Comparison of ENCODE assay signal across 9 cellular contexts in the genomic region with DNA sequence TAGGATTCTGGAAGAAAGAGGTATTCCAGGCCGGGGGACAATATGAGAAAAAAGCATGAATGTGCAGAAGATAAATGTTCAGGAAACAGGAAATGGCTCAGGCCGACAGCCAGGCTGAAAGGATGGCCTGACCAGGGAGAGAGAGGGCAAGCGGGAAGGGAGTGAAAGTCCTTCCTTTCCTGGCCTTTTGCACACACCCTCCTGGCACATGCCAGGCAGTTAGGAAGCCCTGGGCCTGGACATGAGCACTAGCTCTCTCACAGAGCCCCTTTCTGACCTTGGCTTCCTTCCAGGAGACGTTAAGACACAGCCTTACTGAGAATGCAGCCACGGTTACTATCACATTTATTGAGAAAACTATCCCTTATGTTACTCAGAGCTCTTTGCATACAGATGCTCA. TPM values are rescaled to one million over a fixed set of nuclear protein-coding genes. Genes with fewer than 3 reads are reported as not detected.
DNase-seq lines count a peak whose midpoint lies in the region; ATAC-seq and TF ChIP-seq lines count a peak whose summit lies in the region.
"Had no signal": no experiment of that assay in that cellular context is flagged by ENCODE, and none has a peak within 500 bp of the region (broad histone marks: within the 10 kb centered on the region; RNA-seq: fewer than 3 reads in every experiment).

No MANE protein-coding gene starts in this region.

- WGBS in IMR-90 (ENCODE audit: extremely low coverage in 2 of 2, insufficient read length in 1 of 2), 2 experiments: 0% methylated on average over 1 of the region's 5 CpGs; no CpG with 5 or more reads in 1 of the 2 experiments
- 63 to 77% methylated on average over 4 to 5 of the region's 5 CpGs for WGBS in mesodermal cell (ENCODE audit: insufficient coverage in 2 of 2), 2 experiments

- peak overlapping the region; percentile 94 for H4K91ac ChIP-seq in IMR-90 (ENCODE audit: insufficient read depth, low read depth, low read length)

- peak overlapping the region; percentile 99 for H2BK20ac ChIP-seq in IMR-90 (ENCODE audit: low read depth, low read length)

- no peaks in the 10 kb centered on the region for H3K27me3 ChIP-seq in IMR-90 (ENCODE audit: control insufficient read depth, insufficient read depth, low read length)

- H3K4me3 Mint-ChIP-seq in MCF 10A (ENCODE audit: unreplicated experiment): no peak overlapping the region

- TF ChIP-seq POLR2A in IMR-90 (IDR thresholded peaks at IDR 0.05; ENCODE audit: low read depth, low read length): no peak

- peak overlapping the region; percentile 88 for H2AK5ac ChIP-seq in IMR-90 (ENCODE audit: low read depth, low read length)

- DNase-seq in A172 (ENCODE audit: low spot score): peak; percentile 81
- peak; percentile 51 for DNase-seq in IMR-90
- DNase-seq in MCF 10A (ENCODE audit: unreplicated experiment): peak; percentile 94
- DNase-seq in HEK293T (ENCODE audit: extremely low spot score): no peak
- no peak for DNase-seq in activated effector memory CD4-positive, alpha-beta T cell treated with Interleukin-2 at 50 U/mL for 16 hours
- no peak for DNase-seq in islet precursor cell
- no peak for DNase-seq in NCI-H748 treated with DMSO at 0.1 percent for 48 hours (lab: John Stamatoyannopoulos, UW)
- DNase-seq: DND-41 had no signal

- peaks cover 24% of the 10 kb centered on the region for H3K9me1 ChIP-seq in IMR-90 (ENCODE audit: insufficient read depth, low read length)

- dilution Hi-C loops in IMR-90 (cut with HindIII; ENCODE audit: low sequenced_read_pairs, unreplicated experiment): no loop called here

- in situ Hi-C loops in IMR-90 (cut with MboI; ENCODE audit: low sequenced_read_pairs): no loop called here

- CTCF ChIA-PET in IMR-90 (lab: Yijun Ruan, JAX): interaction anchor here (1.1 to 1.5 kb wide), 2 partner anchors 17 to 76 kb away, joined by 3 read pairs; no protein-coding TSS in a partner anchor
- CTCF ChIA-PET in MCF 10A (lab: Yijun Ruan, JAX): interaction anchor here (1.6 kb wide), 2 partner anchors 12 to 215 kb away, joined by 3 to 4 read pairs; no protein-coding TSS in a partner anchor
- CTCF ChIA-PET in HEK293T (lab: Yijun Ruan, JAX): interaction anchor here (0.6 to 0.9 kb wide), 2 partner anchors 15 to 52 kb away, joined by 3 read pairs; no protein-coding TSS in a partner anchor

- H4K8ac ChIP-seq in IMR-90 (ENCODE audit: low read depth in 2 of 2, low read length in 2 of 2): peak overlapping the region; percentile 56 to 97

- H3K4me3 ChIP-seq in IMR-90 (ENCODE audit: insufficient read depth, low read depth, low read length) (no peak overlapping the region), mesodermal cell (ENCODE audit: extremely low read depth, insufficient read depth, low read length, poor library complexity, severe bottlenecking) (no peak overlapping the region)

- H3K23ac ChIP-seq in IMR-90 (ENCODE audit: low read depth, low read length): peak overlapping the region; percentile 98

- peak overlapping the region; percentile 98 for H2BK120ac ChIP-seq in IMR-90 (ENCODE audit: low read depth, low read length)

- H3K36me3 ChIP-seq in IMR-90 (ENCODE audit: control insufficient read depth, insufficient read depth, low read length) (no peaks in the 10 kb centered on the region), mesodermal cell (ENCODE audit: control insufficient read depth, insufficient read depth, low read length) (no peaks in the 10 kb centered on the region)

- H3K36me3 Mint-ChIP-seq in MCF 10A (ENCODE audit: insufficient read depth, unreplicated experiment): no peaks in the 10 kb centered on the region

- H3K4me1 ChIP-seq in IMR-90 (ENCODE audit: control insufficient read depth, insufficient read depth, low read length) (peaks cover 30% of the 10 kb centered on the region), mesodermal cell (ENCODE audit: control insufficient read depth, insufficient read depth, low read length, poor library complexity, severe bottlenecking) (peaks cover 39% of the 10 kb centered on the region)

- no peak for TF ChIP-seq RAD21 in IMR-90 (IDR thresholded peaks at IDR 0.05; ENCODE audit: low read length)

- H3K14ac ChIP-seq in IMR-90 (replicated peaks; ENCODE audit: low read depth, low read length): peak overlapping the region; percentile 95

- H4K20me1 ChIP-seq in IMR-90 (ENCODE audit: insufficient read depth, low read length): no peaks in the 10 kb centered on the region; the same call in 1 of the 2 replicates

- peak overlapping the region; percentile 96 for H3K4ac ChIP-seq in IMR-90 (ENCODE audit: low read depth, low read length)

- H2BK15ac ChIP-seq in IMR-90 (ENCODE audit: low read depth, low read length): peak overlapping the region; percentile 93; the same call in 2 of the 3 replicates

- H2BK5ac ChIP-seq in IMR-90 (ENCODE audit: low read depth, low read length, poor library complexity, severe bottlenecking): peak overlapping the region; percentile 77

- H3K27ac ChIP-seq in IMR-90 (ENCODE audit: insufficient read depth, low read length) (peak overlapping the region; percentile 84), mesodermal cell (ENCODE audit: low read depth, low read length, severe bottlenecking) (peak overlapping the region; percentile 88)

- H3K79me1 ChIP-seq in IMR-90 (ENCODE audit: low read depth in 1 of 2, low read length in 2 of 2): peaks cover 0 to 23% of the 10 kb centered on the region in 2 experiments; a peak in 2 of 4 replicates

- ATAC-seq in IMR-90 (ENCODE audit: low read depth): peak; percentile 44

- intact Hi-C loops in IMR-90 (cut with micrococcal nuclease) (no loop called here), MCF 10A (cut with micrococcal nuclease) (no loop called here)

- H2AK9ac ChIP-seq in IMR-90 (replicated peaks; ENCODE audit: low read depth, low read length, poor library complexity): peak overlapping the region; percentile 5

- POLR2A ChIA-PET in IMR-90 (lab: Charles Lee; ENCODE audit: unreplicated experiment): no interaction called here
- POLR2A ChIA-PET in MCF 10A (lab: Yijun Ruan, JAX): interaction anchor here (0.5 to 2.7 kb wide), 12 partner anchors 12 to 207 kb away, joined by 3 to 17 read pairs (median 3); no protein-coding TSS in a partner anchor
- POLR2A ChIA-PET in HEK293T (lab: Yijun Ruan, JAX): interaction anchor here (0.7 to 1.1 kb wide), 2 partner anchors 12 to 38 kb away, joined by 3 read pairs; no protein-coding TSS in a partner anchor

- no peaks in the 10 kb centered on the region for H3K9me3 ChIP-seq in IMR-90 (ENCODE audit: control insufficient read depth, insufficient read depth, low read length)
- H3K9me3 ChIP-seq in mesodermal cell (ENCODE audit: control insufficient read depth, low read length): no peaks in the 10 kb centered on the region

- peak overlapping the region; percentile 65 for H3K18ac ChIP-seq in IMR-90 (ENCODE audit: low read depth, low read length)

- no peaks in the 10 kb centered on the region for H3K27me3 Mint-ChIP-seq in MCF 10A (ENCODE audit: insufficient read depth, unreplicated experiment)

- TF ChIP-seq CTCF in IMR-90 (conservative IDR thresholded peaks at IDR 0.05; ENCODE audit: low read depth, low read length): no peak
- TF ChIP-seq CTCF in MCF 10A (IDR thresholded peaks at IDR 0.05; ENCODE audit: unreplicated experiment): no peak

- H4K5ac ChIP-seq in IMR-90 (ENCODE audit: low read depth, low read length): peak overlapping the region; percentile 85

- H3K4me2 ChIP-seq in IMR-90 (ENCODE audit: low read depth, low read length): peak overlapping the region; percentile 41

- BruUV-seq in IMR-90 (replicated peaks; lab: Mats Ljungman, UMichigan) (no TSS peak), MCF 10A (replicated peaks; lab: Mats Ljungman, UMichigan) (no TSS peak)

- peak overlapping the region; percentile 87 for H2AFZ ChIP-seq in IMR-90 (replicated peaks; ENCODE audit: low read length, poor library complexity)

- peak overlapping the region; percentile 76 for H3K56ac ChIP-seq in IMR-90 (ENCODE audit: extremely low read depth, insufficient read depth, low read length)

- no peak overlapping the region for H3K27ac Mint-ChIP-seq in MCF 10A (ENCODE audit: low read depth, unreplicated experiment)

- no peaks in the 10 kb centered on the region for H3K9me3 Mint-ChIP-seq in MCF 10A (ENCODE audit: unreplicated experiment)

- H3K9ac ChIP-seq in IMR-90 (ENCODE audit: low read depth, low read length): peak overlapping the region; percentile 62

- peaks cover 39% of the 10 kb centered on the region for H3K4me1 Mint-ChIP-seq in MCF 10A (ENCODE audit: insufficient read depth, unreplicated experiment)

TF ChIP-seq in IMR-90, 13 proteins besides CTCF, POLR2A, EP300 and RAD21 (continues in another document):
- TF ChIP-seq MXI1 (IDR thresholded peaks at IDR 0.05; ENCODE audit: borderline replicate concordance, low read depth, low read length): no peak
- TF ChIP-seq RCOR1 (IDR thresholded peaks at IDR 0.05; ENCODE audit: insufficient replicate concordance, low read length): no peak
- no peak for TF ChIP-seq CHD1 (IDR thresholded peaks at IDR 0.05; ENCODE audit: low read depth, low read length)
- TF ChIP-seq MAFK (IDR thresholded peaks at IDR 0.05; ENCODE audit: low read depth, low read length): no peak
- no peak for TF ChIP-seq FOS (IDR thresholded peaks at IDR 0.05; ENCODE audit: low read depth, low read length)
- no peak for TF ChIP-seq NFE2L2 (IDR thresholded peaks at IDR 0.05; ENCODE audit: low read depth, low read length)
- no peak for TF ChIP-seq SMC3 (IDR thresholded peaks at IDR 0.05; ENCODE audit: low read depth, low read length)
- TF ChIP-seq RFX5 (IDR thresholded peaks at IDR 0.05; ENCODE audit: low read depth, low read length): no peak
- TF ChIP-seq BHLHE40 (IDR thresholded peaks at IDR 0.05; ENCODE audit: low read depth, low read length): no peak

TF ChIP-seq in HEK293T, 16 proteins besides CTCF, POLR2A, EP300 and RAD21 (continues in another document):
- no peak for TF ChIP-seq ZNF384 (IDR thresholded peaks at IDR 0.05)
- TF ChIP-seq ELF4 (IDR thresholded peaks at IDR 0.05): no peak
- no peak for TF ChIP-seq L3MBTL2 (conservative IDR thresholded peaks at IDR 0.05)
- TF ChIP-seq LEF1 (IDR thresholded peaks at IDR 0.05; ENCODE audit: borderline replicate concordance): no peak
- no peak for TF ChIP-seq FOXM1 (IDR thresholded peaks at IDR 0.05; ENCODE audit: borderline replicate concordance)

RNA-seq across cellular contexts. Expression of gene SMAD3, which starts 39.7 kb away (rescaled TPM):
- total RNA-seq in A172 (2014; rRNA removed; shearing (Covaris generic)): 5.2 and 7.2 TPM in 2 replicates
- 71.0 and 71.1 TPM in 2 replicates for total RNA-seq in IMR-90 (2012; rRNA removed)
- 177 and 194 TPM in 2 replicates for polyA plus RNA-seq in IMR-90 (2012; rRNA removed)
- 153 and 181 TPM in 2 replicates for polyA plus RNA-seq in IMR-90 (2012; cell fraction: cytosol; rRNA removed)
- 378 and 409 TPM in 2 replicates for polyA plus RNA-seq in IMR-90 (2012; cell fraction: nucleus; rRNA removed; ENCODE audit: low replicate concordance)
- 19.9 and 26.1 TPM in 2 replicates for total RNA-seq in MCF 10A (2022)
- polyA plus RNA-seq in mesodermal cell (2013, experiment 1 of 2): 38.8 TPM
- 36.1 TPM for polyA plus RNA-seq in mesodermal cell (2013, experiment 2 of 2)

Comparison
In these comparisons a context has a peak if more than half of its experiments do, and no peak if none do; other contexts are left out.
1. DNase-seq: peak in A172 (single experiment), IMR-90 (single experiment) and MCF 10A (single experiment); none in HEK293T (single experiment), activated effector memory CD4-positive, alpha-beta T cell treated with Interleukin-2 at 50 U/mL for 16 hours (single experiment), islet precursor cell (single experiment) and NCI-H748 treated with DMSO at 0.1 percent for 48 hours (single experiment).